Comparison of ENCODE assay signal across 8 cellular contexts in the genomic region with DNA sequence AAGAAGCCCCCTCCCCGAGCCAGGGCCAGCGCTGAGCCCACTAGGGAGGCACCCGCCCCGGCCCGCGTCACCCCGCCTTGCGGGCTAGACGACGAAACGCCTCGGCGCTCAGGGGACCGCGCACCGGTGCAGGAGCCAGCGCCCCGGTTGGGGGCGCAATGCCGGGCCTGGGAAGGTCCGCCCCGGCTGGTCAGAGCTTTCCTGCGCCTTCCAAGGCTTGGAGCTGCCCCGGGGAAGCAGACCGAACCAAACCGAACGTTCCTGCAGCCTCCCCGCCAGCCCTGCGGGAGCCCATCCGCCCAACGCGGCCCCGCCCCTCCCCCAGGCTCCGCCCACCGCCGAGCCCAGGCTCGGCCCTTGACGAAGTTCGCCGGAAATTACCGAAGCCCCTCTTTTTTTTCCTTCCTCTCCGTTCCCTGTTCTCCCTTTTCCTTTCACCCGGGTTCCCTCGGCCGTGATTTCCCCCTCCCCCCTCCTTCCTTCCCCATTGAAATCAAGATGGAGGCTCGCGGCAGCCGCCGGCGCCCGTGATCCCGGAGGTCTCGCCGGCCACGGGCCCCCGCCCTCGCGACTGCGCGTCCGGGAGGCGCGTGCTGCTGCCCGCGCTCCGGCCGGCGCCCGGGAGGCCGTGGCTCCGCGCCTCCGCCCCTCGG. TPM values are rescaled to one million over a fixed set of nuclear protein-coding genes. Genes with fewer than 3 reads are reported as not detected.
DNase-seq lines count a peak whose midpoint lies in the region; ATAC-seq and TF ChIP-seq lines count a peak whose summit lies in the region.

TRIO (plus strand) TSS at position 487 of the 653 bp plus-strand sequence. CDS start 384 bp downstream, outside the sequence.

- WGBS in lung, 2 donors = 0 to 1% methylated on average over 72 to 74 of the region's 74 CpGs

- peak within 1 kb of the TSS; percentile 26 for H3K27ac Mint-ChIP-seq in activated CD4-positive, alpha-beta memory T cell treated with anti-CD3 and anti-CD28 coated beads, Interleukin-2, amount 10 ng/mL, durations not matched to agents 7 days and 5 days

- ATAC-seq in HG03439 (IDR thresholded peaks at IDR 0.05; ENCODE audit: unreplicated experiment) (peak; percentile 47), lung (ENCODE audit: insufficient read depth, low FRiP score) (peak; percentile 86)

- TF ChIP-seq POLR2A in GM19193 (IDR thresholded peaks at IDR 0.05; ENCODE audit: extremely low read depth, insufficient read depth, insufficient read length) = peak; percentile 60

- peak within 1 kb of the TSS; percentile 95 to 100 for H3K27ac ChIP-seq in lung (ENCODE audit: low read depth in 1 of 2, low read length in 1 of 2)

- H3K4me1 Mint-ChIP-seq in activated CD4-positive, alpha-beta memory T cell treated with anti-CD3 and anti-CD28 coated beads, Interleukin-2, amount 10 ng/mL, durations not matched to agents 7 days and 5 days = peaks cover 12% of the 10 kb centered on the region

- peak; percentile 95 for DNase-seq in BE2C
- peak; percentile 93 for DNase-seq in NCI-H510A treated with DMSO at 0.1 percent for 48 hours (lab: John Stamatoyannopoulos, UW)
- DNase-seq in activated CD4-positive, alpha-beta memory T cell treated with anti-CD3 and anti-CD28 coated beads, Interleukin-2, amount 10 ng/mL, durations not matched to agents 7 days and 5 days = peak; percentile 77
- peak; percentile 54 for DNase-seq in effector CD4-positive, alpha-beta T cell
- DNase-seq in lung (ENCODE audit: low spot score) = peak; percentile 91
- DNase-seq in stimulated activated CD4-positive, alpha-beta T cell treated with anti-CD3 and anti-CD28 coated beads, TNF-alpha, amount 100 ng/mL, for 24 hours (ENCODE audit: low read depth in 3 of 3) = peak; percentile 48 to 78 (median 64)

- no peaks in the 10 kb centered on the region for H3K9me3 Mint-ChIP-seq in activated CD4-positive, alpha-beta memory T cell treated with anti-CD3 and anti-CD28 coated beads, Interleukin-2, amount 10 ng/mL, durations not matched to agents 7 days and 5 days

- H3K4me1 ChIP-seq in BE2C (peaks cover 18% of the 10 kb centered on the region), lung (ENCODE audit: control insufficient read depth in 2 of 2, insufficient read depth in 2 of 2, low read length in 2 of 2) (peaks cover 7 to 17% of the 10 kb centered on the region in 2 donors)

- H3K4me3 ChIP-seq in BE2C (ENCODE audit: low read depth, low read length) = peak within 1 kb of the TSS; percentile 96
- peak within 1 kb of the TSS; percentile 90 for H3K4me3 ChIP-seq in lung

- H3K4me3 Mint-ChIP-seq in activated CD4-positive, alpha-beta memory T cell treated with anti-CD3 and anti-CD28 coated beads, Interleukin-2, amount 10 ng/mL, durations not matched to agents 7 days and 5 days = peak within 1 kb of the TSS; percentile 74

- no peaks in the 10 kb centered on the region; the same call in 1 of the 2 replicates for H3K36me3 ChIP-seq in BE2C
- no peaks in the 10 kb centered on the region for H3K36me3 ChIP-seq in lung (ENCODE audit: control insufficient read depth in 2 of 2, insufficient read depth in 2 of 2, low read length in 2 of 2)

- CTCF ChIA-PET in activated CD4-positive, alpha-beta memory T cell treated with anti-CD3 and anti-CD28 coated beads, Interleukin-2, amount 10 ng/mL, durations not matched to agents 7 days and 5 days (lab: Charles Lee) = no interaction called here

- TF ChIP-seq CTCF in BE2C (IDR thresholded peaks at IDR 0.05; ENCODE audit: low read depth, low read length) = peak; percentile 48
- TF ChIP-seq CTCF in lung (IDR thresholded peaks at IDR 0.05; ENCODE audit: control extremely low read depth, extremely low read depth) = no peak

- H3K27me3 ChIP-seq in BE2C = no peaks in the 10 kb centered on the region
- H3K27me3 ChIP-seq in lung (ENCODE audit: control insufficient read depth, insufficient read depth) = no peaks in the 10 kb centered on the region

- H3K9me3 ChIP-seq in BE2C (no peaks in the 10 kb centered on the region), lung (ENCODE audit: control insufficient read depth in 2 of 2, insufficient read depth in 1 of 2, low read length in 1 of 2) (no peaks in the 10 kb centered on the region)

- H3K27me3 Mint-ChIP-seq in activated CD4-positive, alpha-beta memory T cell treated with anti-CD3 and anti-CD28 coated beads, Interleukin-2, amount 10 ng/mL, durations not matched to agents 7 days and 5 days = peaks cover 49% of the 10 kb centered on the region

- H3K36me3 Mint-ChIP-seq in activated CD4-positive, alpha-beta memory T cell treated with anti-CD3 and anti-CD28 coated beads, Interleukin-2, amount 10 ng/mL, durations not matched to agents 7 days and 5 days (ENCODE audit: low read depth) = no peaks in the 10 kb centered on the region

- POLR2A ChIA-PET in activated CD4-positive, alpha-beta memory T cell treated with anti-CD3 and anti-CD28 coated beads, Interleukin-2, amount 10 ng/mL, durations not matched to agents 7 days and 5 days (lab: Charles Lee) = no interaction called here

RNA-seq across cellular contexts. Expression of gene TRIO, which starts in this region (rescaled TPM):
- 169 TPM for polyA plus RNA-seq in BE2C (2012; ENCODE audit: insufficient read depth, insufficient read length, low read depth)
- total RNA-seq in activated CD4-positive, alpha-beta memory T cell treated with anti-CD3 and anti-CD28 coated beads, Interleukin-2, amount 10 ng/mL, durations not matched to agents 7 days and 5 days = 1 to 10 TPM; 8.1 to 8.3 TPM
- total RNA-seq in lung = 100 to 1,000 TPM; 165 to 243 TPM
- polyA plus RNA-seq in lung = 10 to 100 TPM; 23.8 to 55.3 TPM

Comparison
In these comparisons a context has a peak if more than half of its experiments do, and no peak if none do; other contexts are left out.
1. Peak in every context shown above with its lines: DNase-seq, ATAC-seq, H3K4me3 ChIP-seq and H3K27ac ChIP-seq.
2. RNA of gene TRIO (total RNA-seq): 165 to 243 TPM in lung; 8.1 to 8.3 TPM in activated CD4-positive, alpha-beta memory T cell treated with anti-CD3 and anti-CD28 coated beads, Interleukin-2, amount 10 ng/mL, durations not matched to agents 7 days and 5 days; every median in the first group is over 10 times any median in the second.